8 cellular contexts compared by ENCODE assay signal in genomic region chrX:17860811-17861495, GRCh38. TPM values are rescaled to one million over a fixed set of nuclear protein-coding genes. Genes with fewer than 3 reads are reported as not detected.
A peak's percentile ranks its signal among the peaks of the same experiment; 100 is the strongest.
DNase-seq lines count a peak whose midpoint lies in the region; ATAC-seq, FAIRE-seq and TF ChIP-seq lines count a peak whose summit lies in the region.

Gene RAI2, minus strand, starts transcription at chrX:17861298. Its CDS starts 59,288 bp downstream, at chrX:17802010.

- DNase-seq in SK-N-SH (peak; percentile 75), activated T-cell treated with anti-CD3 and anti-CD28 coated beads for 1 hour (ENCODE audit: low read depth) (peak; percentile 26), frontal cortex (ENCODE audit: low spot score in 2 of 2) (peak; percentile 43 to 44), ovary (peak; percentile 55 to 66 (median 59)), HPDE6-E6E7 (ENCODE audit: extremely low spot score) (no peak), OCI-LY7 (ENCODE audit: low spot score) (no peak)

- intact Hi-C loops in ovary (cut with DNase I) (no loop called here), OCI-LY7 (cut with micrococcal nuclease; ENCODE audit: unreplicated experiment) (no loop called here)

- TF ChIP-seq RAD21 in SK-N-SH (IDR thresholded peaks at IDR 0.05; ENCODE audit: low read length), result no peak

- no peaks in the 10 kb centered on the region for H3K36me3 ChIP-seq in SK-N-SH (replicated peaks in 1 of 2; ENCODE audit: control insufficient read depth in 1 of 2, insufficient read depth in 2 of 2, low read length in 1 of 2)
- no peaks in the 10 kb centered on the region for H3K36me3 ChIP-seq in ovary
- no peaks in the 10 kb centered on the region for H3K36me3 ChIP-seq in OCI-LY7 (ENCODE audit: insufficient read depth, low read length)

- WGBS in SK-N-SH (ENCODE audit: low lambda C conversion rate), result 18% methylated on average over 24 of the region's 98 CpGs
- WGBS in ovary, 3 donors, result 24 to 38% (median 36%) methylated on average over 17 to 98 of the region's 98 CpGs

- H3K9me2 ChIP-seq in SK-N-SH, result no peaks in the 10 kb centered on the region
- H3K9me2 ChIP-seq in OCI-LY7 (ENCODE audit: insufficient read depth, low read length), result no peaks in the 10 kb centered on the region

- ATAC-seq in SK-N-SH treated with all-trans-retinoic acid at 6 μM for 48 hours, result no peak; the same call in 2 of the 3 replicates
- no peak for ATAC-seq in GM18867 (IDR thresholded peaks at IDR 0.05; ENCODE audit: unreplicated experiment)

- POLR2A ChIA-PET in SK-N-SH (lab: Yijun Ruan, JAX) (no interaction called here), OCI-LY7 (lab: Charles Lee) (no interaction called here)

- no peak within 1 kb of the TSS for H3K9ac ChIP-seq in SK-N-SH

- CTCF ChIA-PET in SK-N-SH (lab: Yijun Ruan, JAX), result interaction anchor here (0.6 to 3.1 kb wide), 5 partner anchors 40 to 1239 kb away, joined by 3 to 8 read pairs (median 3); no protein-coding TSS in a partner anchor
- CTCF ChIA-PET in OCI-LY7 (lab: Charles Lee; ENCODE audit: unreplicated experiment), result no interaction called here

- H3K4me3 ChIP-seq in SK-N-SH (ENCODE audit: low read depth in 2 of 2, low read length in 1 of 2) (peak within 1 kb of the TSS; percentile 42 to 43), ovary (peak within 1 kb of the TSS; percentile 73), OCI-LY7 (ENCODE audit: low read depth, low read length, poor library complexity, severe bottlenecking) (no peak within 1 kb of the TSS)

- BruUV-seq in OCI-LY7 (replicated peaks; lab: Mats Ljungman, UMichigan), result no TSS peak

- H3F3A ChIP-seq in SK-N-SH (replicated peaks; ENCODE audit: insufficient read depth), result no peaks in the 10 kb centered on the region

- H2AFZ ChIP-seq in SK-N-SH (ENCODE audit: low read depth) (no peak within 1 kb of the TSS), OCI-LY7 (ENCODE audit: low read length) (no peak within 1 kb of the TSS)

- no peaks in the 10 kb centered on the region for H4K20me1 ChIP-seq in SK-N-SH (ENCODE audit: insufficient read depth)
- H4K20me1 ChIP-seq in OCI-LY7 (ENCODE audit: insufficient read depth, low read length), result no peaks in the 10 kb centered on the region

- H3K4me1 ChIP-seq in SK-N-SH (ENCODE audit: control insufficient read depth in 1 of 2, insufficient read depth in 2 of 2, low read depth in 1 of 2, low read length in 1 of 2) (peaks cover 0 to 3% of the 10 kb centered on the region in 2 experiments; a peak in 1 of 4 replicates), ovary (ENCODE audit: insufficient read depth) (no peaks in the 10 kb centered on the region), OCI-LY7 (ENCODE audit: insufficient read depth, low read length, poor library complexity, severe bottlenecking) (no peaks in the 10 kb centered on the region)

- H3K4me2 ChIP-seq in SK-N-SH (peak within 1 kb of the TSS; percentile 66; the same call in 1 of the 2 replicates), OCI-LY7 (ENCODE audit: low read length) (no peak within 1 kb of the TSS)

- TF ChIP-seq CTCF in SK-N-SH (IDR thresholded peaks at IDR 0.05) (no peak), ovary (IDR thresholded peaks at IDR 0.05) (peak in 1 of 3 donors; percentile 23), OCI-LY7 (conservative IDR thresholded peaks at IDR 0.05; ENCODE audit: low read length) (no peak)

- TF ChIP-seq EP300 in SK-N-SH (IDR thresholded peaks at IDR 0.05; ENCODE audit: borderline replicate concordance in 1 of 2, low read depth in 1 of 2, low read length in 1 of 2) (no peak), ovary (IDR thresholded peaks at IDR 0.05) (no peak)

- H3K9me3 ChIP-seq in SK-N-SH (no peaks in the 10 kb centered on the region), ovary (no peaks in the 10 kb centered on the region), OCI-LY7 (ENCODE audit: low read length) (no peaks in the 10 kb centered on the region)

- H3K27ac ChIP-seq in SK-N-SH (ENCODE audit: low read depth in 2 of 2, low read length in 1 of 2) (no peak within 1 kb of the TSS), ovary (peak within 1 kb of the TSS; percentile 56 to 64), OCI-LY7 (ENCODE audit: low read depth, low read length, poor library complexity, severe bottlenecking) (no peak within 1 kb of the TSS)

- no peaks in the 10 kb centered on the region for H3K79me2 ChIP-seq in SK-N-SH (ENCODE audit: insufficient read depth)
- no peaks in the 10 kb centered on the region for H3K79me2 ChIP-seq in OCI-LY7 (ENCODE audit: insufficient read depth, low read depth, low read length)

- TF ChIP-seq POLR2A in ovary (IDR thresholded peaks at IDR 0.05), result peak; percentile 38

- no peak for FAIRE-seq in frontal cortex (lab: Jason Lieb, UNC)

- peaks cover 29% of the 10 kb centered on the region for H3K27me3 ChIP-seq in SK-N-SH (ENCODE audit: insufficient read depth)
- no peaks in the 10 kb centered on the region for H3K27me3 ChIP-seq in ovary

TF ChIP-seq in SK-N-SH, 30 proteins besides CTCF, POLR2A, EP300 and RAD21:
- no peak for TF ChIP-seq MAX (IDR thresholded peaks at IDR 0.05; ENCODE audit: low read depth)
- no peak for TF ChIP-seq IRF3 (IDR thresholded peaks at IDR 0.05; ENCODE audit: low read depth, low read length)

TF ChIP-seq in SK-N-SH treated with all-trans-retinoic acid at 6 μM for 48 hours, 23 proteins besides CTCF, POLR2A, EP300 and RAD21:
- TF ChIP-seq POU6F1 (CRISPR knock-in tag; IDR thresholded peaks at IDR 0.05; ENCODE audit: borderline replicate concordance, low read depth), result no peak
- no peak for TF ChIP-seq TSHZ2 (CRISPR knock-in tag; IDR thresholded peaks at IDR 0.05)
- no peak for TF ChIP-seq ZNF70 (CRISPR knock-in tag; IDR thresholded peaks at IDR 0.05)
- TF ChIP-seq TCF4 (CRISPR knock-in tag; IDR thresholded peaks at IDR 0.05; ENCODE audit: borderline replicate concordance), result no peak
- TF ChIP-seq ESRRG (CRISPR knock-in tag; IDR thresholded peaks at IDR 0.05), result no peak
- TF ChIP-seq ISL1 (CRISPR knock-in tag; IDR thresholded peaks at IDR 0.05), result no peak
- TF ChIP-seq ARNTL (CRISPR knock-in tag; IDR thresholded peaks at IDR 0.05; ENCODE audit: borderline replicate concordance, low read depth), result no peak
- no peak for TF ChIP-seq ZNF8 (CRISPR knock-in tag; IDR thresholded peaks at IDR 0.05)
- TF ChIP-seq ZNF565 (CRISPR knock-in tag; conservative IDR thresholded peaks at IDR 0.05; ENCODE audit: low read depth), result no peak

RNA-seq across cellular contexts. Expression of gene RAI2, which starts in this region (rescaled TPM):
- polyA plus RNA-seq in SK-N-SH (2012; rRNA removed) (0.03 and 0.07 TPM in 2 replicates), ovary (10 to 100 TPM; 43.6 to 52.8 TPM)
- polyA plus RNA-seq in SK-N-SH (2012; cell fraction: cytosol; rRNA removed), result 0.03 TPM in 1 of 2 replicates, not detected in the other
- not detected in 2 replicates for polyA plus RNA-seq in SK-N-SH (2012; cell fraction: nucleus; rRNA removed)
- total RNA-seq in frontal cortex (2.9 TPM), ovary (10 to 100 TPM; 26.5 to 72.9 (median 35.0) TPM), OCI-LY7 (2022) (not detected in 2 replicates)
- total RNA-seq in OCI-LY7 (2014; rRNA removed; shearing (Covaris generic)), result not detected in 2 replicates

Comparison
In these comparisons a context has a peak if more than half of its experiments do, and no peak if none do; other contexts are left out.
1. RNA of gene RAI2 (polyA plus RNA-seq): 43.6 to 52.8 TPM in ovary; 0.03 to 0.07 TPM in SK-N-SH; every median in the first group is over 10 times any median in the second.
2. Peak in DNase-seq, H3K4me3 ChIP-seq and H3K4me2 ChIP-seq in SK-N-SH; RNA of the gene not detected or under 1 TPM.
3. DNase-seq: peak in activated T-cell treated with anti-CD3 and anti-CD28 coated beads for 1 hour (single experiment), frontal cortex (2 of 2) and ovary (5 of 5); none in HPDE6-E6E7 (single experiment) and OCI-LY7 (single experiment).
4. H3K27ac ChIP-seq: peak in ovary (2 of 2); none in SK-N-SH (0 of 2) and OCI-LY7 (single experiment).